In genomic region chr18:42743756-42744138, GRCh38 we compare ENCODE assay signal across 1 cellular context.
TF ChIP-seq lines count a peak whose summit lies in the region.

No MANE protein-coding gene starts in this region.

TF ChIP-seq in WTC11, 78 proteins besides CTCF, POLR2A, EP300 and RAD21:
- TF ChIP-seq, protein P1, sequence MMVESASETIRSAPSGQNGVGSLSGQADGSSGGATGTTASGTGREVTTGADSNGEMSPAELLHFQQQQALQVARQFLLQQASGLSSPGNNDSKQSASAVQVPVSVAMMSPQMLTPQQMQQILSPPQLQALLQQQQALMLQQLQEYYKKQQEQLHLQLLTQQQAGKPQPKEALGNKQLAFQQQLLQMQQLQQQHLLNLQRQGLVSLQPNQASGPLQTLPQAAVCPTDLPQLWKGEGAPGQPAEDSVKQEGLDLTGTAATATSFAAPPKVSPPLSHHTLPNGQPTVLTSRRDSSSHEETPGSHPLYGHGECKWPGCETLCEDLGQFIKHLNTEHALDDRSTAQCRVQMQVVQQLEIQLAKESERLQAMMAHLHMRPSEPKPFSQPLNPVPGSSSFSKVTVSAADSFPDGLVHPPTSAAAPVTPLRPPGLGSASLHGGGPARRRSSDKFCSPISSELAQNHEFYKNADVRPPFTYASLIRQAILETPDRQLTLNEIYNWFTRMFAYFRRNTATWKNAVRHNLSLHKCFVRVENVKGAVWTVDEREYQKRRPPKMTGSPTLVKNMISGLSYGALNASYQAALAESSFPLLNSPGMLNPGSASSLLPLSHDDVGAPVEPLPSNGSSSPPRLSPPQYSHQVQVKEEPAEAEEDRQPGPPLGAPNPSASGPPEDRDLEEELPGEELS (CRISPR knock-in tag; IDR thresholded peaks at IDR 0.05): peak; percentile 56; the same call in 1 of the 2 replicates
- TF ChIP-seq TEAD4 (CRISPR knock-in tag; IDR thresholded peaks at IDR 0.05) (0 out of 2 replicates have a peak, but pooled peaks have one; percentile 54), TEAD1 (CRISPR knock-in tag; IDR thresholded peaks at IDR 0.05) (peak; percentile 96), MYBL2 (CRISPR knock-in tag; IDR thresholded peaks at IDR 0.05) (0 out of 2 replicates have a peak, but pooled peaks have one; percentile 45)
- TF ChIP-seq, protein P2, sequence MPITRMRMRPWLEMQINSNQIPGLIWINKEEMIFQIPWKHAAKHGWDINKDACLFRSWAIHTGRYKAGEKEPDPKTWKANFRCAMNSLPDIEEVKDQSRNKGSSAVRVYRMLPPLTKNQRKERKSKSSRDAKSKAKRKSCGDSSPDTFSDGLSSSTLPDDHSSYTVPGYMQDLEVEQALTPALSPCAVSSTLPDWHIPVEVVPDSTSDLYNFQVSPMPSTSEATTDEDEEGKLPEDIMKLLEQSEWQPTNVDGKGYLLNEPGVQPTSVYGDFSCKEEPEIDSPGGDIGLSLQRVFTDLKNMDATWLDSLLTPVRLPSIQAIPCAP (CRISPR knock-in tag; IDR thresholded peaks at IDR 0.05): 0 out of 2 replicates have a peak, but pooled peaks have one; percentile 55
- TF ChIP-seq, protein P3, sequence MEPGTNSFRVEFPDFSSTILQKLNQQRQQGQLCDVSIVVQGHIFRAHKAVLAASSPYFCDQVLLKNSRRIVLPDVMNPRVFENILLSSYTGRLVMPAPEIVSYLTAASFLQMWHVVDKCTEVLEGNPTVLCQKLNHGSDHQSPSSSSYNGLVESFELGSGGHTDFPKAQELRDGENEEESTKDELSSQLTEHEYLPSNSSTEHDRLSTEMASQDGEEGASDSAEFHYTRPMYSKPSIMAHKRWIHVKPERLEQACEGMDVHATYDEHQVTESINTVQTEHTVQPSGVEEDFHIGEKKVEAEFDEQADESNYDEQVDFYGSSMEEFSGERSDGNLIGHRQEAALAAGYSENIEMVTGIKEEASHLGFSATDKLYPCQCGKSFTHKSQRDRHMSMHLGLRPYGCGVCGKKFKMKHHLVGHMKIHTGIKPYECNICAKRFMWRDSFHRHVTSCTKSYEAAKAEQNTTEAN (CRISPR knock-in tag; IDR thresholded peaks at IDR 0.05): 0 out of 2 replicates have a peak, but pooled peaks have one; percentile 30
